In the genomic region with DNA sequence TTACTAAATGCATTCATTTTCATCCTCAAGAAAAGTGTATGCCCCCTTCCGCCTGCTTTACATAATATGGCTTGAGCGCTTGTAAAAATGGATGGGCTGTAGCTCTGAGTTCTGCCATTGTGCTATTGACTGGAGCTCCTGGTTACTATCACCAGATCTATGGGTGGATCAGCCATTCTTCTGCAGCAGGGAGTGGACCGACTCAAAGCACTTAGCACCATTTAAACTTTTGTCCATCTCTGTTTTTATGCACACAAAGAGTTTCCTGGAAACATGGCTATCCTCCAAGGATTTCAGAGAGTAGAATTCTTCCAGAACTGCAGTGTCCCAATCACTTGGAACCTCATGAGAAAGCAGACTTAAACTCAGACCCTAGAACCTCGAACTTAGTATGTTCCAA, we compare ENCODE assay signal across 10 cellular contexts. TPM values are rescaled to one million over a fixed set of nuclear protein-coding genes. Genes with fewer than 3 reads are reported as not detected.
A peak's percentile ranks its signal among the peaks of the same experiment; 100 is the strongest.
DNase-seq lines count a peak whose midpoint lies in the region; ATAC-seq, FAIRE-seq and TF ChIP-seq lines count a peak whose summit lies in the region.
"Had no signal": no experiment of that assay in that cellular context is flagged by ENCODE, and none has a peak within 500 bp of the region (broad histone marks: within the 10 kb centered on the region; RNA-seq: fewer than 3 reads in every experiment).

No MANE protein-coding gene starts in this region.

- intact Hi-C loops in K562 (cut with micrococcal nuclease) = loop anchor here (10.0 kb wide), 1 partner anchor 538 kb away; a partner anchor contains a TSS
- intact Hi-C loops in posterior vena cava (cut with DNase I) = no loop called here

- CTCF ChIA-PET in K562 (lab: Yijun Ruan, JAX; ENCODE audit: low intra/inter-chr PET ratio) = no interaction called here

- peaks cover 38% of the 10 kb centered on the region for H3F3A ChIP-seq in smooth muscle cell (ENCODE audit: low read depth)

- POLR2A ChIA-PET in K562 (lab: Yijun Ruan, JAX) = interaction anchor here (0.6 to 2.6 kb wide), 6 partner anchors 9 to 190 kb away, joined by 3 to 11 read pairs (median 3); no protein-coding TSS in a partner anchor

- TF ChIP-seq POLR2A in K562 (conservative IDR thresholded peaks at IDR 0.05) = no peak

- H3K36me3 ChIP-seq in K562 (ENCODE audit: control insufficient read depth, insufficient read depth, low read length) (no peaks in the 10 kb centered on the region), hepatocyte (replicated peaks; ENCODE audit: insufficient read depth, low read depth) (no peaks in the 10 kb centered on the region), smooth muscle cell (ENCODE audit: low read depth) (no peaks in the 10 kb centered on the region)
- H3K36me3 ChIP-seq: thoracic aorta had no signal

- H3K27ac ChIP-seq in K562 (ENCODE audit: extremely low read depth, low read depth, low read length) = no peak overlapping the region
- H3K27ac ChIP-seq in hepatocyte = peak overlapping the region; percentile 84
- H3K27ac ChIP-seq in smooth muscle cell (ENCODE audit: low read depth) = peak overlapping the region; percentile 91

- peaks cover 87% of the 10 kb centered on the region for H3K4me1 Mint-ChIP-seq in HFFc6 (ENCODE audit: low read depth)

- DNase-seq in HFFc6 = peak; percentile 14
- peak in 2 of 4 experiments; percentile 8 to 34 for DNase-seq in K562 (ENCODE audit: extremely low read depth in 1 of 4, low spot score in 3 of 4)
- DNase-seq in hepatocyte (ENCODE audit: low spot score) = no peak
- DNase-seq in smooth muscle cell (lab: John Stamatoyannopoulos, UW; ENCODE audit: unreplicated experiment) = no peak
- DNase-seq in activated CD8-positive, alpha-beta memory T cell treated with anti-CD3 and anti-CD28 coated beads, Interleukin-2, amount 50 U/mL, for 4 hours = no peak
- no peak for DNase-seq in posterior vena cava (ENCODE audit: low spot score)
- DNase-seq: effector memory CD8-positive, alpha-beta T cell had no signal

- H3K4me3 ChIP-seq in K562 (no peak overlapping the region), hepatocyte (no peak overlapping the region), smooth muscle cell (peak overlapping the region; percentile 19)

- H3K4me3 Mint-ChIP-seq in HFFc6 = peak overlapping the region; percentile 79; the same call in 1 of the 2 replicates
- H3K4me3 Mint-ChIP-seq: effector memory CD8-positive, alpha-beta T cell had no signal

- H4K20me1 ChIP-seq in K562 (replicated peaks; ENCODE audit: control insufficient read depth, insufficient read depth, low read length) (no peaks in the 10 kb centered on the region), hepatocyte (ENCODE audit: insufficient read depth, poor library complexity, severe bottlenecking) (no peaks in the 10 kb centered on the region), smooth muscle cell (ENCODE audit: low read depth) (no peaks in the 10 kb centered on the region)

- BruUV-seq in K562 (replicated peaks; lab: Mats Ljungman, UMichigan) = no TSS peak

- H3K4me2 ChIP-seq in K562 (ENCODE audit: insufficient read depth, low read length) = peak overlapping the region; percentile 68; the same call in 1 of the 2 replicates
- peak overlapping the region; percentile 73 for H3K4me2 ChIP-seq in hepatocyte
- H3K4me2 ChIP-seq in smooth muscle cell = peak overlapping the region; percentile 79

- H3K4me1 ChIP-seq in K562 (replicated peaks in 1 of 2; ENCODE audit: control insufficient read depth in 2 of 2, insufficient read depth in 2 of 2, low read length in 2 of 2) = peaks cover 22 to 61% of the 10 kb centered on the region in 2 experiments
- H3K4me1 ChIP-seq in hepatocyte (ENCODE audit: insufficient read depth) = peaks cover 29% of the 10 kb centered on the region
- peaks cover 13% of the 10 kb centered on the region for H3K4me1 ChIP-seq in smooth muscle cell (ENCODE audit: low read depth)

- no peaks in the 10 kb centered on the region for H3K9me3 Mint-ChIP-seq in HFFc6
- H3K9me3 Mint-ChIP-seq: activated T-helper 1 cell treated with anti-CD3 and anti-CD28 coated beads, Interleukin-12 subunit alpha, Interleukin-12 subunit beta, Interleukin-2, Interleukin-4 antibody, amounts not matched to agents 30 ng/mL and 10 ng/mL and 1 ng/mL, durations not matched to agents 14 hours and 24 hours and 36 hours; effector memory CD8-positive, alpha-beta T cell had no signal

- no peaks in the 10 kb centered on the region for H3K9me3 ChIP-seq in K562 (replicated peaks; ENCODE audit: control insufficient read depth, insufficient read depth, low read depth, low read length)
- no peaks in the 10 kb centered on the region for H3K9me3 ChIP-seq in hepatocyte (ENCODE audit: low read depth)
- no peaks in the 10 kb centered on the region for H3K9me3 ChIP-seq in smooth muscle cell (replicated peaks; ENCODE audit: low read depth)
- H3K9me3 ChIP-seq: thoracic aorta had no signal

- TF ChIP-seq EP300 in K562 (IDR thresholded peaks at IDR 0.05; ENCODE audit: low read length) = no peak

- H3K36me3 Mint-ChIP-seq in HFFc6 (ENCODE audit: low read depth) = peaks cover 5% of the 10 kb centered on the region; the same call in 1 of the 2 replicates

- TF ChIP-seq CTCF in HFFc6 (IDR thresholded peaks at IDR 0.05) = no peak
- no peak for TF ChIP-seq CTCF in K562 (IDR thresholded peaks at IDR 0.05 in 2 of 3, conservative IDR thresholded peaks at IDR 0.05 in 1 of 3; ENCODE audit: insufficient read depth in 2 of 3, low read depth in 1 of 3, low read length in 3 of 3)
- TF ChIP-seq CTCF in hepatocyte (IDR thresholded peaks at IDR 0.05; ENCODE audit: poor library complexity) = no peak
- TF ChIP-seq CTCF in smooth muscle cell (IDR thresholded peaks at IDR 0.05; ENCODE audit: borderline replicate concordance, insufficient read depth, poor library complexity, severe bottlenecking) = no peak

- no peaks in the 10 kb centered on the region for H3K27me3 Mint-ChIP-seq in HFFc6 (ENCODE audit: insufficient read depth)
- H3K27me3 Mint-ChIP-seq: effector memory CD8-positive, alpha-beta T cell had no signal

- ATAC-seq in K562 (no peak), HG02840 (IDR thresholded peaks at IDR 0.05; ENCODE audit: low FRiP score, unreplicated experiment) (no peak)

- WGBS in K562 (ENCODE audit: insufficient coverage, low coverage, missing lambda C conversion rate) = 22% methylated on average over 4 of the region's 4 CpGs
- 61% methylated on average over 4 of the region's 4 CpGs for WGBS in hepatocyte (ENCODE audit: low lambda C conversion rate, missing lambda C conversion rate)
- 68% methylated on average over 4 of the region's 4 CpGs for WGBS in smooth muscle cell (ENCODE audit: low lambda C conversion rate)

- peak overlapping the region; percentile 96 for H2AFZ ChIP-seq in K562 (ENCODE audit: low read depth, low read length)
- no peak overlapping the region for H2AFZ ChIP-seq in hepatocyte
- no peak overlapping the region for H2AFZ ChIP-seq in smooth muscle cell (ENCODE audit: low read depth)

- H3K9me1 ChIP-seq in K562 (ENCODE audit: control insufficient read depth, insufficient read depth, low read length) = peaks cover 3% of the 10 kb centered on the region

- no peaks in the 10 kb centered on the region for H3K9me2 ChIP-seq in hepatocyte (replicated peaks; ENCODE audit: insufficient read depth)

- H3K27me3 ChIP-seq in K562 (ENCODE audit: control insufficient read depth in 2 of 2, insufficient read depth in 2 of 2, low read length in 2 of 2) (no peaks in the 10 kb centered on the region), hepatocyte (no peaks in the 10 kb centered on the region), smooth muscle cell (ENCODE audit: low read depth) (no peaks in the 10 kb centered on the region)

- in situ Hi-C loops in K562 (cut with MboI) = loop anchor here (25.0 kb wide), 2 partner anchors 426 to 951 kb away; a partner anchor contains a TSS

- H3K27ac Mint-ChIP-seq in HFFc6 = peak overlapping the region; percentile 98
- H3K27ac Mint-ChIP-seq: effector memory CD8-positive, alpha-beta T cell had no signal

- no peak overlapping the region for H3K9ac ChIP-seq in K562 (ENCODE audit: insufficient read depth in 1 of 2, low read depth in 2 of 2, low read length in 2 of 2)
- peak overlapping the region; percentile 54 for H3K9ac ChIP-seq in smooth muscle cell (ENCODE audit: low read depth)

- peaks cover 6% of the 10 kb centered on the region for H3K79me2 ChIP-seq in K562 (ENCODE audit: control insufficient read depth, insufficient read depth, low read length)
- peaks cover 3% of the 10 kb centered on the region for H3K79me2 ChIP-seq in hepatocyte
- peaks cover 4% of the 10 kb centered on the region for H3K79me2 ChIP-seq in smooth muscle cell (ENCODE audit: low read depth)

- FAIRE-seq in K562 (lab: Jason Lieb, UNC) = peak; percentile 67

- TF ChIP-seq RAD21 in K562 (CRISPR knock-in tag; conservative IDR thresholded peaks at IDR 0.05 in 1 of 2, IDR thresholded peaks at IDR 0.05 in 1 of 2) = no peak

RNA-seq across cellular contexts. Expression of a gene that starts 4.5 kb away (rescaled TPM):
- 10 to 100 TPM; 60.1 to 80.8 (median 71.4) TPM for total RNA-seq in HFFc6 (2021; fragmentation: NEBNext Ultra II Directional; extraction: Animal tissue kit (Norgen Biotek cat#: 25700))
- 92.6 and 162 TPM in 2 replicates for total RNA-seq in K562 (2011; cell fraction: chromatin; rRNA removed; ENCODE audit: low replicate concordance)
- 62.4 and 76.5 TPM in 2 replicates for total RNA-seq in K562 (2011; cell fraction: nucleolus; rRNA removed)
- total RNA-seq in K562 (2011; cell fraction: nucleoplasm; rRNA removed) = 94.4 and 145 TPM in 2 replicates
- total RNA-seq in K562 (2014; rRNA removed) (16.8 and 17.8 TPM in 2 replicates), K562 (2014; rRNA removed; fragmentation: Illumina TruSeq; extraction: Trizol) (18.1 TPM in 2 replicates), K562 (2015; rRNA removed; fragmentation: Illumina TruSeq; extraction: Trizol) (13.5 and 17.9 TPM in 2 replicates), K562 (2021) (38.3 and 39.4 TPM in 2 replicates), hepatocyte (35.3 and 38.5 TPM in 2 replicates), smooth muscle cell (34.5 and 39.7 TPM in 2 replicates), posterior vena cava (10 to 100 TPM; 68.7 to 76.5 TPM)
- polyA plus RNA-seq in K562 (2011; rRNA removed) (54.0 and 65.1 TPM in 2 replicates), K562 (2014; fragmentation: Illumina TruSeq; extraction: Trizol) (44.2 and 48.6 TPM in 2 replicates), K562 (2014; fragmentation: Nextera tagmentation; extraction: Ambion mirVana) (10 to 100 TPM; 23.5 to 47.8 TPM), K562 (2014; rRNA removed) (31.5 and 32.3 TPM in 2 replicates), hepatocyte (44.0 and 45.8 TPM in 2 replicates), smooth muscle cell (54.6 and 57.4 TPM in 2 replicates)
- polyA plus RNA-seq in K562 (2011; cell fraction: cytosol; rRNA removed) = 66.1 and 80.6 TPM in 2 replicates
- polyA plus RNA-seq in K562 (2011; cell fraction: nucleus; rRNA removed) = 95.4 and 136 TPM in 2 replicates
- polyA plus RNA-seq in K562 (2012) = 33.4 and 35.1 TPM in 2 replicates
- polyA minus RNA-seq in K562 (2011; rRNA and poly(A)+ RNA removed) = 101 and 113 TPM in 2 replicates
- polyA minus RNA-seq in K562 (2011; cell fraction: cytosol; rRNA and poly(A)+ RNA removed) = 32.8 and 40.6 TPM in 2 replicates
- 46.2 and 65.6 TPM in 2 replicates for polyA minus RNA-seq in K562 (2011; cell fraction: nucleus; rRNA and poly(A)+ RNA removed)

RNA-seq across cellular contexts. Expression of a gene that starts 27.9 kb away (rescaled TPM):
- total RNA-seq in HFFc6 (2021; fragmentation: NEBNext Ultra II Directional; extraction: Animal tissue kit (Norgen Biotek cat#: 25700)) = 10 to 100 TPM; 10.7 to 13.3 (median 11.8) TPM
- 6.8 and 12.9 TPM in 2 replicates for total RNA-seq in K562 (2011; cell fraction: chromatin; rRNA removed; ENCODE audit: low replicate concordance)
- total RNA-seq in K562 (2011; cell fraction: nucleolus; rRNA removed) = 14.5 and 16.8 TPM in 2 replicates
- 6.6 and 10.8 TPM in 2 replicates for total RNA-seq in K562 (2011; cell fraction: nucleoplasm; rRNA removed)
- 17.6 and 18.0 TPM in 2 replicates for total RNA-seq in K562 (2014; rRNA removed)
- 7.8 and 9.2 TPM in 2 replicates for total RNA-seq in K562 (2014; rRNA removed; fragmentation: Illumina TruSeq; extraction: Trizol)
- total RNA-seq in K562 (2015; rRNA removed; fragmentation: Illumina TruSeq; extraction: Trizol) = 11.5 and 12.7 TPM in 2 replicates
- 14.3 and 15.7 TPM in 2 replicates for total RNA-seq in K562 (2021)
- 4.6 and 5.8 TPM in 2 replicates for polyA plus RNA-seq in K562 (2011; rRNA removed)
- 5.6 and 18.2 TPM in 2 replicates for polyA plus RNA-seq in K562 (2011; cell fraction: cytosol; rRNA removed)
- 4.1 and 6.5 TPM in 2 replicates for polyA plus RNA-seq in K562 (2011; cell fraction: nucleus; rRNA removed)
- 5.3 and 9.7 TPM in 2 replicates for polyA plus RNA-seq in K562 (2012)
- 8.0 and 8.2 TPM in 2 replicates for polyA plus RNA-seq in K562 (2014; fragmentation: Illumina TruSeq; extraction: Trizol)
- 1 to 10 TPM; 1.9 to 2.6 TPM for polyA plus RNA-seq in K562 (2014; fragmentation: Nextera tagmentation; extraction: Ambion mirVana)
- 12.4 and 13.8 TPM in 2 replicates for polyA plus RNA-seq in K562 (2014; rRNA removed)
- polyA minus RNA-seq in K562 (2011; rRNA and poly(A)+ RNA removed) = 5.7 and 7.6 TPM in 2 replicates
- polyA minus RNA-seq in K562 (2011; cell fraction: cytosol; rRNA and poly(A)+ RNA removed) = 8.2 and 10.1 TPM in 2 replicates
- 7.8 and 10.0 TPM in 2 replicates for polyA minus RNA-seq in K562 (2011; cell fraction: nucleus; rRNA and poly(A)+ RNA removed)
- total RNA-seq in hepatocyte = 12.6 and 13.1 TPM in 2 replicates
- polyA plus RNA-seq in hepatocyte = 10.1 and 15.6 TPM in 2 replicates
- total RNA-seq in smooth muscle cell = 2.7 and 5.7 TPM in 2 replicates
- 7.9 and 10.6 TPM in 2 replicates for polyA plus RNA-seq in smooth muscle cell
- 1 to 10 TPM; 9.2 to 9.3 TPM for total RNA-seq in posterior vena cava
